ENCODE assay signal across 14 cellular contexts in the genomic region with DNA sequence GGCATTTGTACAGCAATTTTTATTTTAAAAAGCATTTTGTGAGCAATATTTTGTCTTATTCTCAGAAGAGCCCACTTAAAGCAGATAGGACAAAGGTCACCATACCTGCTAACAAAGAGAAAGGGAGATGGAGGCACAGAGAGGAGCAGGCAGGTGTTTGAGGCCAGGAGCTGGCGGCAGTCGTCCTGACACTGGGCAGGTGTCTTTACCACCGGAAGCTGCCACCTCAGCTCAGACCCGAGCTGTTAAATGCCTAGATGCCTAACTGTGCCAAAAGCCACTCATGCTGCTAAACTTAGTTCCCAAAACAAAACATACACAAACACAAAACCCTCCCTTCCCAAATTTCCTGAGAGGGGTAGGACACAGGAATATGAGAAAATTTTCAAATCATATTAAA.
"Had no signal": no experiment of that assay in that cellular context is flagged by ENCODE, and none has a peak within 500 bp of the region (broad histone marks: within the 10 kb centered on the region; RNA-seq: fewer than 3 reads in every experiment).

No MANE protein-coding gene starts in this region.

- H3K27me3 ChIP-seq: ascending aorta, esophagus muscularis mucosa, neutrophil, right atrium auricular region, stomach had no signal

- H3K9me3 Mint-ChIP-seq: activated CD4-positive, alpha-beta T cell treated with anti-CD3 and anti-CD28 coated beads, Interleukin-2, amount 10 ng/mL, durations not matched to agents 24 days and 14 days; activated T-helper 1 cell treated with anti-CD3 and anti-CD28 coated beads, Interleukin-12 subunit alpha, Interleukin-12 subunit beta, Interleukin-2, Interleukin-4 antibody, amounts not matched to agents 30 ng/mL and 10 ng/mL and 1 ng/mL, durations not matched to agents 14 hours and 24 hours and 36 hours had no signal

- H3K4me1 ChIP-seq: ascending aorta, esophagus muscularis mucosa, right atrium auricular region, stomach had no signal

- H3K4me1 Mint-ChIP-seq: activated B cell treated with CpG ODN at 0.5 μM for 24 hours; activated CD4-positive, alpha-beta T cell treated with anti-CD3 and anti-CD28 coated beads, Interleukin-2, amount 10 ng/mL, durations not matched to agents 24 days and 14 days; naive thymus-derived CD4-positive, alpha-beta T cell had no signal

- DNase-seq: activated B cell treated with CpG ODN at 0.5 μM for 24 hours; activated CD4-positive, alpha-beta T cell treated with anti-CD3 and anti-CD28 coated beads, Interleukin-2, amount 10 ng/mL, durations not matched to agents 24 days and 14 days; activated naive CD4-positive, alpha-beta T cell; left cardiac atrium; naive thymus-derived CD4-positive, alpha-beta T cell; stimulated activated CD4-positive, alpha-beta T cell treated with anti-CD3 and anti-CD28 coated beads, Interleukin-4, amount 100 ng/mL, for 4 hours; stomach had no signal

- H3K36me3 ChIP-seq: ascending aorta, esophagus muscularis mucosa, neutrophil, right atrium auricular region, stomach, thoracic aorta had no signal

- H3K27ac ChIP-seq: ascending aorta, esophagus muscularis mucosa, neutrophil, right atrium auricular region, skin epidermis, stomach, thoracic aorta had no signal

- H3K36me3 Mint-ChIP-seq: naive thymus-derived CD4-positive, alpha-beta T cell had no signal

- H3K4me3 Mint-ChIP-seq: activated B cell treated with CpG ODN at 0.5 μM for 24 hours; activated CD4-positive, alpha-beta T cell treated with anti-CD3 and anti-CD28 coated beads, Interleukin-2, amount 10 ng/mL, durations not matched to agents 24 days and 14 days; activated T-helper 1 cell treated with anti-CD3 and anti-CD28 coated beads, Interleukin-12 subunit alpha, Interleukin-12 subunit beta, Interleukin-2, Interleukin-4 antibody, amounts not matched to agents 30 ng/mL and 10 ng/mL and 1 ng/mL, durations not matched to agents 14 hours and 24 hours and 36 hours; naive thymus-derived CD4-positive, alpha-beta T cell had no signal

- H3K27ac Mint-ChIP-seq: activated B cell treated with CpG ODN at 0.5 μM for 24 hours; activated CD4-positive, alpha-beta T cell treated with anti-CD3 and anti-CD28 coated beads, Interleukin-2, amount 10 ng/mL, durations not matched to agents 24 days and 14 days; activated T-helper 1 cell treated with anti-CD3 and anti-CD28 coated beads, Interleukin-12 subunit alpha, Interleukin-12 subunit beta, Interleukin-2, Interleukin-4 antibody, amounts not matched to agents 30 ng/mL and 10 ng/mL and 1 ng/mL, durations not matched to agents 14 hours and 24 hours and 36 hours; naive thymus-derived CD4-positive, alpha-beta T cell had no signal

- H3K27me3 Mint-ChIP-seq: activated B cell treated with CpG ODN at 0.5 μM for 24 hours; activated CD4-positive, alpha-beta T cell treated with anti-CD3 and anti-CD28 coated beads, Interleukin-2, amount 10 ng/mL, durations not matched to agents 24 days and 14 days; naive thymus-derived CD4-positive, alpha-beta T cell had no signal

- H3K9me3 ChIP-seq: ascending aorta, esophagus muscularis mucosa, neutrophil, right atrium auricular region, stomach, thoracic aorta had no signal

- H3K4me3 ChIP-seq: ascending aorta, esophagus muscularis mucosa, right atrium auricular region, skin epidermis, stomach, thoracic aorta had no signal
